Comparison of ENCODE assay signal across 8 cellular contexts in genomic region chr22:21567456-21568206, GRCh38.
DNase-seq lines count a peak whose midpoint lies in the region; ATAC-seq lines count a peak whose summit lies in the region.

Gene UBE2L3 (plus strand): TSS chr22:21567714. CDS start chr22:21567745, 31 bp downstream.

- peak within 1 kb of the TSS; percentile 52 for H3K27ac ChIP-seq in caudate nucleus (ENCODE audit: low read depth, low read length)

- ATAC-seq in HG02571 (IDR thresholded peaks at IDR 0.05; ENCODE audit: unreplicated experiment) (peak; percentile 63), GM18517 (IDR thresholded peaks at IDR 0.05; ENCODE audit: unreplicated experiment) (no peak)
- ATAC-seq in activated CD4-positive, CD25-positive, alpha-beta regulatory T cell treated with anti-CD3 and anti-CD28 coated beads, Interleukin-2, amount 50 U/mL, for 24 hours: peak; percentile 67 to 78

- DNase-seq in EL: peak; percentile 84
- DNase-seq in NCI-H2196 treated with DMSO at 0.1 percent for 48 hours (lab: John Stamatoyannopoulos, UW; ENCODE audit: unreplicated experiment): peak; percentile 30
- peak in 59 of 61 donors; percentile 12 to 88 (median 70) for DNase-seq in caudate nucleus (lab: John Stamatoyannopoulos, UW)
- peak; percentile 89 for DNase-seq in inferior parietal cortex (ENCODE audit: extremely low spot score)
- DNase-seq in smooth muscle cell of the brain vasculature (ENCODE audit: low read depth, low spot score): peak; percentile 45

Comparison
In these comparisons a context has a peak if more than half of its experiments do, and no peak if none do; other contexts are left out.
1. DNase-seq: peak in every context shown above with its lines; median percentile 89 in inferior parietal cortex; 84 in EL; 70 in caudate nucleus; 45 in smooth muscle cell of the brain vasculature; 30 in NCI-H2196 treated with DMSO at 0.1 percent for 48 hours.